9 cellular contexts compared by ENCODE assay signal in the genomic region with DNA sequence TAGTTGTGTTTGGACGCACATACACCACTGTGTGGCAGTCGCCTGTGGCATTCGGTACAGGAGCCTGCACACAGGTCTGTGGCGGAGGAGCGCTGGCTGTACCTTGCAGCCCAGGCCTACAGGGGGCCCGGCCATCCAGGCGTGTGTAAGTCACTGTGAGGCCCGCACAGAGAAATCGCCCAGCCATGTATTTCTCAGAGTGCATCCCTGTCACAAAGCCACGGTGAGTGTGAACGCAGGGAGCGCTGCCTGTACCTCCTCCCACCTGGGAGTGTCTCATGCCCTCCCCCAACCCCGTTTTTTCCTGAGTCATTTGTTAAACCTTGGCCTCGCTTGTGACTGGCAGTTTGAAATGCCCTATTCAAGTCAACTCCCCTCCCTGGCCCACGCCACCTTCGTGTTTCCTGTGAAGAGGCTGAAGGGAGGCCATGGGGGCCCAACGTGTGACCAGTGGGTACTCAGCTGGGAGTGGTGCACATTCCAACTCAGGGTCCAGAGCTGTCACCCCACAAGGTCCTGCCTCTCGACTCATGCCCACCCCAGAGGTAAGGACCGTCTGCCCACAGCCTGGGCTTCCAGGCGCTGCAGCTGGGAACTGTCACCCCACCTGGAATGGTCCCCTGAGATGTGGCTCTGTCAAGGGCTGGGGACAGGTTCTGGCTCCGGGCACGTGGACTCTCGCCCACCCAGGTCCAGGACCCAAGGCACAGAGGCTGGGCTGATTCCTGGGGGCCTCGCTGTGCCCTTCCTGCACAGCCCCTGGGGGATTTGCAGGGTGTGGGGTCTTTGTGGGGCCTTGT. TPM values are rescaled to one million over a fixed set of nuclear protein-coding genes. Genes with fewer than 3 reads are reported as not detected.
DNase-seq lines count a peak whose midpoint lies in the region; ATAC-seq and TF ChIP-seq lines count a peak whose summit lies in the region.
"Had no signal": no experiment of that assay in that cellular context is flagged by ENCODE, and none has a peak within 500 bp of the region (broad histone marks: within the 10 kb centered on the region; RNA-seq: fewer than 3 reads in every experiment).

No MANE protein-coding gene starts in this region.

- H3K4me1 Mint-ChIP-seq in endodermal cell: peaks cover 2% of the 10 kb centered on the region

- H3K27me3 Mint-ChIP-seq in endodermal cell (ENCODE audit: insufficient read depth): no peaks in the 10 kb centered on the region
- H3K27me3 Mint-ChIP-seq: brain had no signal

- H3K9me3 ChIP-seq in BLaER1 treated with 17β-estradiol and CSF1 and Interleukin-3, amounts not matched to agents 10 nM and 100 nM (replicated peaks in 1 of 11): no peaks in the 10 kb centered on the region
- H3K9me3 ChIP-seq in endodermal cell (ENCODE audit: control insufficient read depth, low read length): no peaks in the 10 kb centered on the region

- TF ChIP-seq CTCF in endodermal cell (conservative IDR thresholded peaks at IDR 0.05): peak; percentile 78

- peak; percentile 43 for ATAC-seq in GM21576 (IDR thresholded peaks at IDR 0.05; ENCODE audit: unreplicated experiment)
- ATAC-seq in HG02759 (IDR thresholded peaks at IDR 0.05; ENCODE audit: unreplicated experiment): no peak

- peaks cover 65 to 91% (median 88%) of the 10 kb centered on the region in 10 experiments for H3K4me1 ChIP-seq in BLaER1 treated with 17β-estradiol and CSF1 and Interleukin-3, amounts not matched to agents 10 nM and 100 nM
- no peaks in the 10 kb centered on the region for H3K4me1 ChIP-seq in endodermal cell (ENCODE audit: control insufficient read depth, insufficient read depth, low read length)

- 58 to 68% methylated on average over 19 to 24 of the region's 24 CpGs for WGBS in endodermal cell (ENCODE audit: insufficient coverage in 1 of 2, insufficient read length in 1 of 2), 2 experiments

- no peaks in the 10 kb centered on the region for H3K9me3 Mint-ChIP-seq in endodermal cell

- H3K36me3 Mint-ChIP-seq in endodermal cell (ENCODE audit: low read depth): no peaks in the 10 kb centered on the region
- H3K36me3 Mint-ChIP-seq: brain had no signal

- peak overlapping the region in 6 of 11 experiments; percentile 1 to 62 (median 14); a peak in 8 of 22 replicates for H3K27ac ChIP-seq in BLaER1 treated with 17β-estradiol and CSF1 and Interleukin-3, amounts not matched to agents 10 nM and 100 nM
- H3K27ac ChIP-seq in endodermal cell (ENCODE audit: low read depth, low read length): no peak overlapping the region

- no peak overlapping the region for H3K27ac Mint-ChIP-seq in endodermal cell

- H3K4me3 ChIP-seq in BLaER1 treated with 17β-estradiol and CSF1 and Interleukin-3, amounts not matched to agents 10 nM and 100 nM: no peak overlapping the region; a peak in 1 of 20 replicates
- no peak overlapping the region for H3K4me3 ChIP-seq in endodermal cell (ENCODE audit: low read length)

- H3K36me3 ChIP-seq in BLaER1 treated with 17β-estradiol and CSF1 and Interleukin-3, amounts not matched to agents 10 nM and 100 nM: no peaks in the 10 kb centered on the region
- H3K36me3 ChIP-seq in endodermal cell (ENCODE audit: control insufficient read depth, insufficient read depth, low read length): no peaks in the 10 kb centered on the region

- no peak overlapping the region for H3K4me3 Mint-ChIP-seq in endodermal cell
- H3K4me3 Mint-ChIP-seq: brain had no signal

- DNase-seq in SW480 (ENCODE audit: low spot score) (peak; percentile 69), endodermal cell (peak; percentile 85), superior temporal gyrus (ENCODE audit: extremely low spot score) (peak; percentile 1), A172 (ENCODE audit: low spot score) (no peak), NCI-H1105 treated with DMSO at 0.1 percent for 48 hours (lab: John Stamatoyannopoulos, UW) (no peak)

- peaks cover 0 to 11% (median 0%) of the 10 kb centered on the region in 11 experiments; a peak in 4 of 22 replicates for H4K20me1 ChIP-seq in BLaER1 treated with 17β-estradiol and CSF1 and Interleukin-3, amounts not matched to agents 10 nM and 100 nM

- H3K27me3 ChIP-seq in BLaER1 treated with 17β-estradiol and CSF1 and Interleukin-3, amounts not matched to agents 10 nM and 100 nM: peaks cover 0 to 37% (median 0%) of the 10 kb centered on the region in 11 experiments; a peak in 7 of 22 replicates
- no peaks in the 10 kb centered on the region for H3K27me3 ChIP-seq in endodermal cell (ENCODE audit: control insufficient read depth, insufficient read depth, low read length, poor library complexity, severe bottlenecking)

- H3K9ac ChIP-seq in BLaER1 treated with 17β-estradiol and CSF1 and Interleukin-3, amounts not matched to agents 10 nM and 100 nM: peak overlapping the region in 5 of 11 experiments; percentile 3 to 52 (median 9); a peak in 7 of 22 replicates
- H3K9ac ChIP-seq in endodermal cell (ENCODE audit: extremely low read depth, low read length, poor library complexity, severe bottlenecking): no peak overlapping the region

- H3K4me2 ChIP-seq in BLaER1 treated with 17β-estradiol and CSF1 and Interleukin-3, amounts not matched to agents 10 nM and 100 nM: peak overlapping the region; percentile 79 to 93 (median 84)

RNA-seq across cellular contexts. Expression of gene RASA3, which starts 11.6 kb away (rescaled TPM):
- 10 to 100 TPM in 1 of 2 donors, 1 to 10 TPM in 1; 6.3 to 12.0 TPM for total RNA-seq in endodermal cell
- polyA plus RNA-seq in endodermal cell (2013, experiment 1 of 2): 27.0 TPM
- 25.2 TPM for polyA plus RNA-seq in endodermal cell (2013, experiment 2 of 2)
- total RNA-seq in A172 (2014; rRNA removed; shearing (Covaris generic)): 17.8 and 21.4 TPM in 2 replicates

RNA-seq across cellular contexts. Expression of gene CFAP97D2, which starts 35.1 kb away (rescaled TPM):
- total RNA-seq in endodermal cell: not detected
- not detected for polyA plus RNA-seq in endodermal cell (2013, experiment 1 of 2)
- not detected for polyA plus RNA-seq in endodermal cell (2013, experiment 2 of 2)
- total RNA-seq in A172 (2014; rRNA removed; shearing (Covaris generic)): not detected in 2 replicates

Comparison
In these comparisons a context has a peak if more than half of its experiments do, and no peak if none do; other contexts are left out.
1. DNase-seq: peak in SW480 (single experiment), endodermal cell (single experiment) and superior temporal gyrus (single experiment); none in A172 (single experiment) and NCI-H1105 treated with DMSO at 0.1 percent for 48 hours (single experiment).